ENCODE assay signal across 9 cellular contexts in genomic region chr2:38709515-38710194, GRCh38. TPM values are rescaled to one million over a fixed set of nuclear protein-coding genes. Genes with fewer than 3 reads are reported as not detected.
A peak's percentile ranks its signal among the peaks of the same experiment; 100 is the strongest.
DNase-seq lines count a peak whose midpoint lies in the region; ATAC-seq lines count a peak whose summit lies in the region.
"Had no signal": no experiment of that assay in that cellular context is flagged by ENCODE, and none has a peak within 500 bp of the region (broad histone marks: within the 10 kb centered on the region; RNA-seq: fewer than 3 reads in every experiment).

No MANE protein-coding gene starts in this region.

- peak; percentile 84 to 88 for ATAC-seq in activated CD4-positive, CD25-positive, alpha-beta regulatory T cell treated with anti-CD3 and anti-CD28 coated beads, Interleukin-2, amount 50 U/mL, for 24 hours
- ATAC-seq in HG03139 (IDR thresholded peaks at IDR 0.05; ENCODE audit: unreplicated experiment) = peak; percentile 82
- peak; percentile 81 to 89 for ATAC-seq in activated T-cell treated with anti-CD3 and anti-CD28 coated beads, Interleukin-2, amount 50 U/mL, for 72 hours (replicated peaks in 1 of 2)
- ATAC-seq in stimulated activated naive CD8-positive, alpha-beta T cell treated with anti-CD3 and anti-CD28 coated beads, Interleukin-15, Interleukin-2, amounts not matched to agents 100 U/mL and 50 U/mL, for 24 hours = peak; percentile 81

- DNase-seq in activated CD4-positive, CD25-positive, alpha-beta regulatory T cell (lab: John Stamatoyannopoulos, UW) = no peak
- DNase-seq in activated T-cell treated with anti-CD3 and anti-CD28 coated beads, Interleukin-2, amount 50 U/mL, for 72 hours = peak; percentile 37 to 52
- peak; percentile 46 for DNase-seq in stimulated activated naive CD8-positive, alpha-beta T cell treated with anti-CD3 and anti-CD28 coated beads, Interleukin-15, Interleukin-2, amounts not matched to agents 100 U/mL and 50 U/mL, for 24 hours
- DNase-seq in NCI-H510A (lab: John Stamatoyannopoulos, UW) (no peak), posterior cingulate gyrus (no peak), NCI-H2196 (lab: John Stamatoyannopoulos, UW; ENCODE audit: unreplicated experiment) (no peak)
- DNase-seq: OCI-M1 had no signal

- H3K4me3 Mint-ChIP-seq in activated T-cell treated with anti-CD3 and anti-CD28 coated beads, Interleukin-2, amount 50 U/mL, for 72 hours = peak overlapping the region; percentile 73 to 87

- peak overlapping the region; percentile 98 for H3K27ac Mint-ChIP-seq in activated T-cell treated with anti-CD3 and anti-CD28 coated beads, Interleukin-2, amount 50 U/mL, for 72 hours

- intact Hi-C loops in posterior cingulate gyrus (cut with DNase I) = no loop called here

- H3K36me3 Mint-ChIP-seq in activated T-cell treated with anti-CD3 and anti-CD28 coated beads, Interleukin-2, amount 50 U/mL, for 72 hours (ENCODE audit: insufficient read depth in 2 of 2) = peaks cover 20 to 48% of the 10 kb centered on the region in 2 donors

- H3K27me3 Mint-ChIP-seq in activated T-cell treated with anti-CD3 and anti-CD28 coated beads, Interleukin-2, amount 50 U/mL, for 72 hours (ENCODE audit: low read depth) = no peaks in the 10 kb centered on the region

- H3K9me3 Mint-ChIP-seq in activated T-cell treated with anti-CD3 and anti-CD28 coated beads, Interleukin-2, amount 50 U/mL, for 72 hours = peaks cover 3% of the 10 kb centered on the region in 2 donors

- H3K4me1 Mint-ChIP-seq in activated T-cell treated with anti-CD3 and anti-CD28 coated beads, Interleukin-2, amount 50 U/mL, for 72 hours (ENCODE audit: low read depth) = peaks cover 71% of the 10 kb centered on the region

RNA-seq across cellular contexts. Expression of gene SRSF7, which starts 41.5 kb away (rescaled TPM):
- total RNA-seq in activated T-cell treated with anti-CD3 and anti-CD28 coated beads, Interleukin-2, amount 50 U/mL, for 72 hours = 100 to 1,000 TPM; 258 to 264 TPM

RNA-seq across cellular contexts. Expression of gene GALM, which starts 43.7 kb away (rescaled TPM):
- 100 to 1,000 TPM in 1 of 2 donors, 10 to 100 TPM in 1; 97.8 to 114 TPM for total RNA-seq in activated T-cell treated with anti-CD3 and anti-CD28 coated beads, Interleukin-2, amount 50 U/mL, for 72 hours

Comparison
In these comparisons a context has a peak if more than half of its experiments do, and no peak if none do; other contexts are left out.
1. DNase-seq: peak in activated T-cell treated with anti-CD3 and anti-CD28 coated beads, Interleukin-2, amount 50 U/mL, for 72 hours (2 of 2) and stimulated activated naive CD8-positive, alpha-beta T cell treated with anti-CD3 and anti-CD28 coated beads, Interleukin-15, Interleukin-2, amounts not matched to agents 100 U/mL and 50 U/mL, for 24 hours (single experiment); none in activated CD4-positive, CD25-positive, alpha-beta regulatory T cell (0 of 4), NCI-H510A (single experiment), posterior cingulate gyrus (0 of 10) and NCI-H2196 (single experiment).
2. Peak in every context shown above with its lines, with median percentiles within 50 percentile points of each other: ATAC-seq.